8 cellular contexts compared by ENCODE assay signal in genomic region chr1:121516279-121516967, GRCh38.
DNase-seq lines count a peak whose midpoint lies in the region; ATAC-seq and TF ChIP-seq lines count a peak whose summit lies in the region.

No MANE protein-coding gene starts in this region.

- H3K27ac ChIP-seq in BLaER1 (peak overlapping the region; percentile 69), RWPE1 (no peak overlapping the region)

- H3K4me1 Mint-ChIP-seq in activated CD4-positive, alpha-beta T cell treated with anti-CD3 and anti-CD28 coated beads, Interleukin-2, amount 10 ng/mL, durations not matched to agents 7 days and 5 days: peaks cover 65% of the 10 kb centered on the region

- peak overlapping the region; percentile 92 for H3K4me3 Mint-ChIP-seq in activated CD4-positive, alpha-beta T cell treated with anti-CD3 and anti-CD28 coated beads, Interleukin-2, amount 10 ng/mL, durations not matched to agents 7 days and 5 days

- TF ChIP-seq CTCF in RWPE1 (conservative IDR thresholded peaks at IDR 0.05; ENCODE audit: low read depth): no peak

- H3K9me3 Mint-ChIP-seq in activated CD4-positive, alpha-beta T cell treated with anti-CD3 and anti-CD28 coated beads, Interleukin-2, amount 10 ng/mL, durations not matched to agents 7 days and 5 days: peaks cover 19% of the 10 kb centered on the region

- no peaks in the 10 kb centered on the region for H3K27me3 Mint-ChIP-seq in activated CD4-positive, alpha-beta T cell treated with anti-CD3 and anti-CD28 coated beads, Interleukin-2, amount 10 ng/mL, durations not matched to agents 7 days and 5 days

- no peaks in the 10 kb centered on the region for H4K20me1 ChIP-seq in BLaER1

- H3K4me3 ChIP-seq in BLaER1: peak overlapping the region; percentile 35; the same call in 1 of the 2 replicates

- H3K27me3 ChIP-seq in BLaER1: no peaks in the 10 kb centered on the region

- H3K36me3 ChIP-seq in BLaER1: no peaks in the 10 kb centered on the region

- POLR2A ChIA-PET in activated CD4-positive, alpha-beta T cell treated with anti-CD3 and anti-CD28 coated beads, Interleukin-2, amount 10 ng/mL, durations not matched to agents 7 days and 5 days (lab: Charles Lee): no interaction called here
- POLR2A ChIA-PET in RWPE1 (lab: Yijun Ruan, JAX; ENCODE audit: low non-redundant PET): no interaction called here

- peaks cover 42% of the 10 kb centered on the region for H3K4me1 ChIP-seq in BLaER1

- CTCF ChIA-PET in activated CD4-positive, alpha-beta T cell treated with anti-CD3 and anti-CD28 coated beads, Interleukin-2, amount 10 ng/mL, durations not matched to agents 7 days and 5 days (lab: Charles Lee): interaction anchor here (0.6 to 1.7 kb wide), 4 partner anchors 11 to 1671 kb away, joined by 3 to 5 read pairs (median 4); no protein-coding TSS in a partner anchor
- CTCF ChIA-PET in RWPE1 (lab: Yijun Ruan, JAX): interaction anchor here (0.5 kb wide), 1 partner anchor 19 kb away, joined by 4 read pairs; no protein-coding TSS in a partner anchor

- H3K9ac ChIP-seq in BLaER1: no peak overlapping the region

- ATAC-seq in GM19455 (IDR thresholded peaks at IDR 0.05; ENCODE audit: unreplicated experiment) (peak; percentile 70), HG03520 (IDR thresholded peaks at IDR 0.05; ENCODE audit: unreplicated experiment) (peak; percentile 80)

- H3K36me3 Mint-ChIP-seq in activated CD4-positive, alpha-beta T cell treated with anti-CD3 and anti-CD28 coated beads, Interleukin-2, amount 10 ng/mL, durations not matched to agents 7 days and 5 days (ENCODE audit: low read depth): peaks cover 13% of the 10 kb centered on the region

- H3K27ac Mint-ChIP-seq in activated CD4-positive, alpha-beta T cell treated with anti-CD3 and anti-CD28 coated beads, Interleukin-2, amount 10 ng/mL, durations not matched to agents 7 days and 5 days: peak overlapping the region; percentile 93

- DNase-seq in activated CD4-positive, alpha-beta T cell treated with anti-CD3 and anti-CD28 coated beads, Interleukin-2, amount 10 ng/mL, durations not matched to agents 7 days and 5 days: peak; percentile 63
- DNase-seq in pons (ENCODE audit: low spot score): peak; percentile 64
- no peak for DNase-seq in RWPE1 (ENCODE audit: low spot score)
- DNase-seq in NCI-H1436 treated with DMSO at 0.1 percent for 48 hours (lab: John Stamatoyannopoulos, UW): no peak
- no peak for DNase-seq in D341Med (ENCODE audit: low spot score)

- peak overlapping the region; percentile 94 for H3K4me2 ChIP-seq in BLaER1

- H3K9me3 ChIP-seq in BLaER1: peaks cover 12% of the 10 kb centered on the region

Comparison
In these comparisons a context has a peak if more than half of its experiments do, and no peak if none do; other contexts are left out.
1. DNase-seq: peak in activated CD4-positive, alpha-beta T cell treated with anti-CD3 and anti-CD28 coated beads, Interleukin-2, amount 10 ng/mL, durations not matched to agents 7 days and 5 days (single experiment) and pons (single experiment); none in RWPE1 (single experiment), NCI-H1436 treated with DMSO at 0.1 percent for 48 hours (single experiment) and D341Med (single experiment).